18 cellular contexts compared by ENCODE assay signal in genomic region chr3:10620833-10621082, GRCh38.
DNase-seq lines count a peak whose midpoint lies in the region; ATAC-seq and TF ChIP-seq lines count a peak whose summit lies in the region.
"Had no signal": no experiment of that assay in that cellular context is flagged by ENCODE, and none has a peak within 500 bp of the region (broad histone marks: within the 10 kb centered on the region; RNA-seq: fewer than 3 reads in every experiment).

No MANE protein-coding gene starts in this region.

- ATAC-seq in natural killer cell treated with Interleukin-12 subunit alpha and Interleukin-12 subunit beta and Interleukin-15 and Interleukin-18, amount 100 ng/mL, for 72 hours = peak; percentile 3 to 37
- ATAC-seq in natural killer cell (no peak), GM21786 (IDR thresholded peaks at IDR 0.05; ENCODE audit: unreplicated experiment) (no peak)
- ATAC-seq in stimulated activated naive B cell treated with anti-CD40 and anti-IgM and Interleukin-4, amounts not matched to agents 10 μg/mL and 1 μg/mL and 100 μg/mL, for 72 hours (replicated peaks) = no peak
- ATAC-seq: GM12878 had no signal

- H3K9me3 Mint-ChIP-seq in natural killer cell treated with Interleukin-12 subunit alpha and Interleukin-12 subunit beta and Interleukin-15 and Interleukin-18, amount 100 ng/mL, for 72 hours = no peaks in the 10 kb centered on the region
- no peaks in the 10 kb centered on the region for H3K9me3 Mint-ChIP-seq in natural killer cell
- H3K9me3 Mint-ChIP-seq in stimulated activated naive B cell treated with anti-CD40 and anti-IgM and Interleukin-4, amounts not matched to agents 10 μg/mL and 1 μg/mL and 100 μg/mL, for 72 hours = no peaks in the 10 kb centered on the region
- H3K9me3 Mint-ChIP-seq: CD4-positive, alpha-beta T cell had no signal

- no peak for TF ChIP-seq CTCF in natural killer cell (IDR thresholded peaks at IDR 0.05)

- H3K27me3 Mint-ChIP-seq in natural killer cell treated with Interleukin-12 subunit alpha and Interleukin-12 subunit beta and Interleukin-15 and Interleukin-18, amount 100 ng/mL, for 72 hours = peaks cover 14 to 16% of the 10 kb centered on the region in 2 donors
- peaks cover 5 to 21% of the 10 kb centered on the region in 2 donors for H3K27me3 Mint-ChIP-seq in natural killer cell (ENCODE audit: low read depth in 2 of 2)
- H3K27me3 Mint-ChIP-seq in stimulated activated naive B cell treated with anti-CD40 and anti-IgM and Interleukin-4, amounts not matched to agents 10 μg/mL and 1 μg/mL and 100 μg/mL, for 72 hours = peaks cover 20 to 24% of the 10 kb centered on the region in 2 donors

- H3K4me3 Mint-ChIP-seq in natural killer cell treated with Interleukin-12 subunit alpha and Interleukin-12 subunit beta and Interleukin-15 and Interleukin-18, amount 100 ng/mL, for 72 hours = no peak overlapping the region
- no peak overlapping the region for H3K4me3 Mint-ChIP-seq in natural killer cell
- no peak overlapping the region for H3K4me3 Mint-ChIP-seq in stimulated activated naive B cell treated with anti-CD40 and anti-IgM and Interleukin-4, amounts not matched to agents 10 μg/mL and 1 μg/mL and 100 μg/mL, for 72 hours
- H3K4me3 Mint-ChIP-seq: CD14-positive monocyte; CD4-positive, alpha-beta T cell; CD8-positive, alpha-beta memory T cell had no signal

- no peaks in the 10 kb centered on the region for H3K36me3 Mint-ChIP-seq in natural killer cell treated with Interleukin-12 subunit alpha and Interleukin-12 subunit beta and Interleukin-15 and Interleukin-18, amount 100 ng/mL, for 72 hours
- no peaks in the 10 kb centered on the region for H3K36me3 Mint-ChIP-seq in natural killer cell
- no peaks in the 10 kb centered on the region for H3K36me3 Mint-ChIP-seq in stimulated activated naive B cell treated with anti-CD40 and anti-IgM and Interleukin-4, amounts not matched to agents 10 μg/mL and 1 μg/mL and 100 μg/mL, for 72 hours
- H3K36me3 Mint-ChIP-seq: CD14-positive monocyte; CD8-positive, alpha-beta memory T cell had no signal

- no peaks in the 10 kb centered on the region for H3K4me1 Mint-ChIP-seq in natural killer cell treated with Interleukin-12 subunit alpha and Interleukin-12 subunit beta and Interleukin-15 and Interleukin-18, amount 100 ng/mL, for 72 hours (ENCODE audit: low read depth in 2 of 2)
- H3K4me1 Mint-ChIP-seq in natural killer cell = no peaks in the 10 kb centered on the region
- no peaks in the 10 kb centered on the region for H3K4me1 Mint-ChIP-seq in stimulated activated naive B cell treated with anti-CD40 and anti-IgM and Interleukin-4, amounts not matched to agents 10 μg/mL and 1 μg/mL and 100 μg/mL, for 72 hours
- H3K4me1 Mint-ChIP-seq: CD8-positive, alpha-beta memory T cell had no signal

- intact Hi-C loops in natural killer cell (cut with micrococcal nuclease) (no loop called here), posterior vena cava (cut with DNase I) (no loop called here)

- DNase-seq in natural killer cell treated with Interleukin-12 subunit alpha and Interleukin-12 subunit beta and Interleukin-15 and Interleukin-18, amount 100 ng/mL, for 72 hours (ENCODE audit: low spot score) = no peak
- no peak for DNase-seq in natural killer cell
- peak; percentile 58 for DNase-seq in posterior vena cava (ENCODE audit: low spot score)
- no peak for DNase-seq in stimulated activated naive B cell treated with anti-CD40 and anti-IgM and Interleukin-4, amounts not matched to agents 10 μg/mL and 1 μg/mL and 100 μg/mL, for 72 hours
- DNase-seq in anterior cingulate cortex (lab: John Stamatoyannopoulos, UW) = no peak
- DNase-seq in AG08396 (ENCODE audit: low spot score) = no peak
- DNase-seq: AML-193; BE2C; CD8-positive, alpha-beta memory T cell; DMS 273 treated with DMSO at 0.1 percent for 48 hours; DMS79; EL; GDM1; GM23248 had no signal

- H3K27ac Mint-ChIP-seq in natural killer cell treated with Interleukin-12 subunit alpha and Interleukin-12 subunit beta and Interleukin-15 and Interleukin-18, amount 100 ng/mL, for 72 hours = no peak overlapping the region
- H3K27ac Mint-ChIP-seq in natural killer cell = no peak overlapping the region
- peak overlapping the region; percentile 69 for H3K27ac Mint-ChIP-seq in stimulated activated naive B cell treated with anti-CD40 and anti-IgM and Interleukin-4, amounts not matched to agents 10 μg/mL and 1 μg/mL and 100 μg/mL, for 72 hours
- H3K27ac Mint-ChIP-seq: CD14-positive monocyte; CD4-positive, alpha-beta T cell; CD8-positive, alpha-beta memory T cell had no signal

Comparison
In these comparisons a context has a peak if more than half of its experiments do, and no peak if none do; other contexts are left out.
1. ATAC-seq: peak in natural killer cell treated with Interleukin-12 subunit alpha and Interleukin-12 subunit beta and Interleukin-15 and Interleukin-18, amount 100 ng/mL, for 72 hours (2 of 2); none in natural killer cell (0 of 3), stimulated activated naive B cell treated with anti-CD40 and anti-IgM and Interleukin-4, amounts not matched to agents 10 μg/mL and 1 μg/mL and 100 μg/mL, for 72 hours (0 of 2) and GM21786 (single experiment).